17 cellular contexts compared by ENCODE assay signal in the genomic region with DNA sequence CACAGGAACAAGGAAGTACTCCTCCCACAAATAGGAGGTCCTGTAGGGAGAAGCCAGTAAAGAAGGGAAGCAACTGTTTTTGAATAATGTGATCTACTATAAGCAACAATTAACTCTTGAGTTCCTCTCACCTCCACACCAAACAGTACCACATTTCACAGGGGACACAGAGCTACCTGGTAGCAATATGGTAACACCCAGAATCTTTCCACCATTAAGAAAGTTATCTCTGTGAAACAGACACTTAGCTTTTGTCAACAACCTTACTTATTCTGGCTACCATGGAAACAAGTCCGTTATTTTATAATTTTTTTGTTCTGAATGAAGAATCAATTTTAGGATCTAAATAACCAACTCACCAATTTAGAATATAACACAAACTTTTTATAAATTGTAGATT. TPM values are rescaled to one million over a fixed set of nuclear protein-coding genes. Genes with fewer than 3 reads are reported as not detected.
A peak's percentile ranks its signal among the peaks of the same experiment; 100 is the strongest.
DNase-seq lines count a peak whose midpoint lies in the region; ATAC-seq and TF ChIP-seq lines count a peak whose summit lies in the region.
"Had no signal": no experiment of that assay in that cellular context is flagged by ENCODE, and none has a peak within 500 bp of the region (broad histone marks: within the 10 kb centered on the region; RNA-seq: fewer than 3 reads in every experiment).

No MANE protein-coding gene starts in this region.

- TF ChIP-seq CTCF in CD4-positive, alpha-beta T cell (IDR thresholded peaks at IDR 0.05): no peak

- CTCF ChIA-PET in CD4-positive, alpha-beta T cell (lab: Charles Lee): no interaction called here
- CTCF ChIA-PET in naive thymus-derived CD4-positive, alpha-beta T cell (lab: Charles Lee): no interaction called here

- POLR2A ChIA-PET in CD4-positive, alpha-beta T cell (lab: Charles Lee): interaction anchor here (3.7 kb wide), 1 partner anchor 212 kb away, joined by 27 read pairs; no protein-coding TSS in a partner anchor
- POLR2A ChIA-PET in naive thymus-derived CD4-positive, alpha-beta T cell (lab: Charles Lee): interaction anchor here (0.6 kb wide), 3 partner anchors 35 to 451 kb away, joined by 3 to 4 read pairs (median 3); no protein-coding TSS in a partner anchor

- intact Hi-C loops in CD4-positive, alpha-beta T cell (cut with DNase I, micrococcal nuclease): no loop called here
- intact Hi-C loops in naive thymus-derived CD4-positive, alpha-beta T cell (cut with micrococcal nuclease): loop anchor here in 1 of 2 donors (5.0 kb wide), 1 partner anchor 90 kb away; no protein-coding TSS in a partner anchor

- H3K4me1 Mint-ChIP-seq in CD4-positive, alpha-beta T cell (ENCODE audit: low read depth): peaks cover 88% of the 10 kb centered on the region
- peaks cover 73 to 84% (median 77%) of the 10 kb centered on the region in 3 donors for H3K4me1 Mint-ChIP-seq in IgD-negative memory B cell
- H3K4me1 Mint-ChIP-seq in activated naive CD8-positive, alpha-beta T cell treated with anti-CD3 and anti-CD28 coated beads for 36 hours: peaks cover 68% of the 10 kb centered on the region
- peaks cover 51 to 94% (median 84%) of the 10 kb centered on the region in 7 donors for H3K4me1 Mint-ChIP-seq in naive thymus-derived CD4-positive, alpha-beta T cell

- peaks cover 32 to 33% of the 10 kb centered on the region in 2 donors for H3K4me1 ChIP-seq in naive thymus-derived CD4-positive, alpha-beta T cell (ENCODE audit: control insufficient read depth in 2 of 2, insufficient read depth in 2 of 2, low read length in 2 of 2)

- peak overlapping the region; percentile 90 for H3K27ac Mint-ChIP-seq in CD4-positive, alpha-beta T cell
- peak overlapping the region; percentile 32 to 98 (median 47) for H3K27ac Mint-ChIP-seq in IgD-negative memory B cell
- H3K27ac Mint-ChIP-seq in activated naive CD8-positive, alpha-beta T cell treated with anti-CD3 and anti-CD28 coated beads for 36 hours: peak overlapping the region; percentile 48
- H3K27ac Mint-ChIP-seq in naive thymus-derived CD4-positive, alpha-beta T cell: peak overlapping the region; percentile 3 to 86 (median 72)
- H3K27ac Mint-ChIP-seq: neural progenitor cell had no signal

- H3K4me3 ChIP-seq in naive thymus-derived CD4-positive, alpha-beta T cell (ENCODE audit: low read length): no peak overlapping the region
- H3K4me3 ChIP-seq: esophagus muscularis mucosa, neural progenitor cell, psoas muscle, thyroid gland had no signal

- H3K9me3 Mint-ChIP-seq in CD4-positive, alpha-beta T cell: no peaks in the 10 kb centered on the region
- H3K9me3 Mint-ChIP-seq in IgD-negative memory B cell: no peaks in the 10 kb centered on the region
- no peaks in the 10 kb centered on the region for H3K9me3 Mint-ChIP-seq in activated naive CD8-positive, alpha-beta T cell treated with anti-CD3 and anti-CD28 coated beads for 36 hours
- no peaks in the 10 kb centered on the region for H3K9me3 Mint-ChIP-seq in naive thymus-derived CD4-positive, alpha-beta T cell

- DNase-seq in CD4-positive, alpha-beta T cell: no peak
- DNase-seq in activated naive CD8-positive, alpha-beta T cell treated with anti-CD3 and anti-CD28 coated beads for 36 hours: no peak
- no peak for DNase-seq in naive thymus-derived CD4-positive, alpha-beta T cell
- DNase-seq in T1000 (lab: John Stamatoyannopoulos, UW): no peak
- DNase-seq: activated naive CD4-positive, alpha-beta T cell treated with anti-CD3 and anti-CD28 coated beads, Interleukin-2, amount 50 U/mL, for 16 hours; left colon; NCI-H1694; NCI-H526 treated with DMSO at 0.1 percent for 48 hours; psoas muscle; stimulated activated CD4-positive, alpha-beta T cell treated with anti-CD3 and anti-CD28 coated beads, Interleukin-2, amount 100 ng/mL, for 24 hours; stimulated activated naive CD4-positive, alpha-beta T cell; thyroid gland had no signal

- H3K9me3 ChIP-seq in CD4-positive, alpha-beta T cell (ENCODE audit: control insufficient read depth, low read length): no peaks in the 10 kb centered on the region
- H3K9me3 ChIP-seq in naive thymus-derived CD4-positive, alpha-beta T cell (ENCODE audit: control insufficient read depth in 2 of 3, low read length in 3 of 3): no peaks in the 10 kb centered on the region
- H3K9me3 ChIP-seq: esophagus muscularis mucosa, psoas muscle, thyroid gland had no signal

- no peaks in the 10 kb centered on the region for H3K36me3 Mint-ChIP-seq in CD4-positive, alpha-beta T cell (ENCODE audit: low read depth)
- peaks cover 3% of the 10 kb centered on the region for H3K36me3 Mint-ChIP-seq in IgD-negative memory B cell
- H3K36me3 Mint-ChIP-seq in activated naive CD8-positive, alpha-beta T cell treated with anti-CD3 and anti-CD28 coated beads for 36 hours: peaks cover 26% of the 10 kb centered on the region
- peaks cover 0 to 8% (median 3%) of the 10 kb centered on the region in 5 donors for H3K36me3 Mint-ChIP-seq in naive thymus-derived CD4-positive, alpha-beta T cell

- H3K36me3 ChIP-seq in naive thymus-derived CD4-positive, alpha-beta T cell (ENCODE audit: control insufficient read depth in 2 of 3, insufficient read depth in 3 of 3, low read length in 3 of 3): no peaks in the 10 kb centered on the region
- H3K36me3 ChIP-seq: esophagus muscularis mucosa, neural progenitor cell, thyroid gland had no signal

- H3K27me3 Mint-ChIP-seq in CD4-positive, alpha-beta T cell: no peaks in the 10 kb centered on the region
- H3K27me3 Mint-ChIP-seq in IgD-negative memory B cell: no peaks in the 10 kb centered on the region
- no peaks in the 10 kb centered on the region for H3K27me3 Mint-ChIP-seq in activated naive CD8-positive, alpha-beta T cell treated with anti-CD3 and anti-CD28 coated beads for 36 hours
- no peaks in the 10 kb centered on the region for H3K27me3 Mint-ChIP-seq in naive thymus-derived CD4-positive, alpha-beta T cell

- ATAC-seq in CD4-positive, alpha-beta T cell (ENCODE audit: poor library complexity): no peak
- no peak for ATAC-seq in naive thymus-derived CD4-positive, alpha-beta T cell
- ATAC-seq in GM21717 (IDR thresholded peaks at IDR 0.05; ENCODE audit: unreplicated experiment): no peak
- ATAC-seq in GM18909 (IDR thresholded peaks at IDR 0.05; ENCODE audit: poor library complexity, unreplicated experiment): no peak
- ATAC-seq: left colon, psoas muscle had no signal

- no peak overlapping the region for H3K27ac ChIP-seq in CD4-positive, alpha-beta T cell (ENCODE audit: low read depth, low read length)
- no peak overlapping the region for H3K27ac ChIP-seq in naive thymus-derived CD4-positive, alpha-beta T cell (ENCODE audit: low read depth, low read length)
- H3K27ac ChIP-seq: esophagus muscularis mucosa, neural progenitor cell, psoas muscle, thyroid gland had no signal

- no peaks in the 10 kb centered on the region for H3K27me3 ChIP-seq in CD4-positive, alpha-beta T cell (ENCODE audit: control insufficient read depth, insufficient read depth, low read length)
- H3K27me3 ChIP-seq in naive thymus-derived CD4-positive, alpha-beta T cell (ENCODE audit: control insufficient read depth in 2 of 2, insufficient read depth in 2 of 2, low read length in 2 of 2): no peaks in the 10 kb centered on the region
- H3K27me3 ChIP-seq: esophagus muscularis mucosa, neural progenitor cell, thyroid gland had no signal

- peak overlapping the region; percentile 49 for H3K4me3 Mint-ChIP-seq in CD4-positive, alpha-beta T cell
- peak overlapping the region in 1 of 4 donors; percentile 19 for H3K4me3 Mint-ChIP-seq in IgD-negative memory B cell
- no peak overlapping the region for H3K4me3 Mint-ChIP-seq in activated naive CD8-positive, alpha-beta T cell treated with anti-CD3 and anti-CD28 coated beads for 36 hours
- peak overlapping the region in 7 of 10 donors; percentile 6 to 73 (median 44) for H3K4me3 Mint-ChIP-seq in naive thymus-derived CD4-positive, alpha-beta T cell
- H3K4me3 Mint-ChIP-seq: neural progenitor cell had no signal

RNA-seq across cellular contexts. Expression of a gene that starts 49.5 kb away (rescaled TPM):
- 10 to 100 TPM; 63.2 to 67.8 TPM for total RNA-seq in CD4-positive, alpha-beta T cell
- polyA plus RNA-seq in IgD-negative memory B cell: 23.6 TPM
- 100 to 1,000 TPM; 204 to 227 TPM for total RNA-seq in activated naive CD8-positive, alpha-beta T cell treated with anti-CD3 and anti-CD28 coated beads for 36 hours
- total RNA-seq in naive thymus-derived CD4-positive, alpha-beta T cell: 100 to 1,000 TPM in 4 of 5 experiments, 10 to 100 TPM in 1; 98.9 to 173 (median 133) TPM
- 10 to 100 TPM; 20.8 to 25.5 TPM for polyA plus RNA-seq in naive thymus-derived CD4-positive, alpha-beta T cell
